ENCODE assay signal across 13 cellular contexts in the genomic region with DNA sequence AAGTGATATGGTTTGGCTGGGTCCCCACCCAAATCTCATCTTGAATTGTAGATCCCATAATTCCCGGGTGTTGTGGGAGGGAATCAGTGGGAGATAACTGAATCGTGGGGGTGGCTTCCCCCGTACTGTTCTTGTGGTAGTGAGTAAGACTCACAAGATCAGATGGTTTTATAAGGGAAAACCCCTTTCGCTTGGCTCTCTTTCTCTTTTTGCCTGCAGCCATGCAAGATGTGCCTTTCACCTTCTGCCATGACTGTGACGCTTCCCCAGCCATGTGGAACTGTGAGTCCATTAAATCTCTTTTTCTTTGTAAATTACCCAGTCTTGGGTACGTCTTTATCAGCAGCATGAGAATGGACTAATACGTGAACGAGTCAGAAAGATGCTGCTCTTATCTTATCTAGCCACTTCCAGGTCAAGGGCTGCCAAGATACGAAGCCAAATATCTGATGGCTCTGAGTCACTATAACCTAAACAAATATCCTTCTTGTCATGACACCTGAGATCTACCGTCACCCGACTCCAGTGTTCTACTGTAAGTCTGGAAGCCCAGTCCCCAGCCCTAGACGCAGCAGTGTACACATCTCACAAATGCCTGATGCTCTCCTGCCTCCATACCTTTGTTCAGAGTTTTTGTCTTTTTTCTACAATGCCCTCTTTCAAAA.
DNase-seq lines count a peak whose midpoint lies in the region; ATAC-seq and TF ChIP-seq lines count a peak whose summit lies in the region.
"Had no signal": no experiment of that assay in that cellular context is flagged by ENCODE, and none has a peak within 500 bp of the region (broad histone marks: within the 10 kb centered on the region; RNA-seq: fewer than 3 reads in every experiment).

No MANE protein-coding gene starts in this region.

- H3K4me3 ChIP-seq in epithelial cell of esophagus (ENCODE audit: low read length): no peak overlapping the region
- H3K4me3 ChIP-seq: tibial nerve had no signal

- ATAC-seq in GM21447 (IDR thresholded peaks at IDR 0.05; ENCODE audit: unreplicated experiment): peak; percentile 43
- no peak for ATAC-seq in HG02840 (IDR thresholded peaks at IDR 0.05; ENCODE audit: low FRiP score, unreplicated experiment)
- ATAC-seq in GM19328 (IDR thresholded peaks at IDR 0.05; ENCODE audit: unreplicated experiment): no peak
- ATAC-seq: right cardiac atrium had no signal

- TF ChIP-seq CTCF in epithelial cell of esophagus (IDR thresholded peaks at IDR 0.05; ENCODE audit: insufficient read depth, low read depth, low read length, missing control alignments): no peak

- peak; percentile 0 for DNase-seq in DMS53 treated with DMSO at 0.1 percent for 48 hours (lab: John Stamatoyannopoulos, UW; ENCODE audit: unreplicated experiment)
- DNase-seq in LoVo (ENCODE audit: low spot score): peak; percentile 48
- DNase-seq in epithelial cell of esophagus (ENCODE audit: low read depth): peak; percentile 4
- DNase-seq in stimulated activated CD4-positive, alpha-beta T cell treated with anti-CD3 and anti-CD28 coated beads, Interleukin-1b, Interleukin-23, amount 100 ng/mL, for 48 hours: no peak
- DNase-seq in NCI-H1694 treated with DMSO at 0.1 percent for 48 hours (lab: John Stamatoyannopoulos, UW): no peak
- DNase-seq: activated T-cell treated with anti-CD3 and anti-CD28 coated beads, Interleukin-2, amount 50 U/mL, for 24 hours; NCI-H446 treated with DMSO at 0.1 percent for 48 hours; right cardiac atrium; SHP77 treated with DMSO at 0.1 percent for 48 hours had no signal

Comparison
In these comparisons a context has a peak if more than half of its experiments do, and no peak if none do; other contexts are left out.
1. DNase-seq: peak in DMS53 treated with DMSO at 0.1 percent for 48 hours (single experiment), LoVo (single experiment) and epithelial cell of esophagus (single experiment); none in stimulated activated CD4-positive, alpha-beta T cell treated with anti-CD3 and anti-CD28 coated beads, Interleukin-1b, Interleukin-23, amount 100 ng/mL, for 48 hours (single experiment) and NCI-H1694 treated with DMSO at 0.1 percent for 48 hours (single experiment).